ENCODE assay signal across 32 cellular contexts in genomic region chr6:33947047-33947446, GRCh38.
"Had no signal": no experiment of that assay in that cellular context is flagged by ENCODE, and none has a peak within 500 bp of the region (broad histone marks: within the 10 kb centered on the region; RNA-seq: fewer than 3 reads in every experiment).

No MANE protein-coding gene starts in this region.

- H3K4me1 ChIP-seq: left ventricle myocardium inferior had no signal

- DNase-seq: activated CD4-positive, alpha-beta T cell treated with anti-CD3 and anti-CD28 coated beads for 48 hours; activated CD4-positive, alpha-beta T cell treated with anti-CD3 and anti-CD28 coated beads, Interleukin-2, amount 50 U/mL, for 48 hours; activated CD8-positive, alpha-beta memory T cell treated with anti-CD3 and anti-CD28 coated beads for 24 hours; activated CD8-positive, alpha-beta memory T cell treated with anti-CD3 and anti-CD28 coated beads, Interleukin-2, amount 50 U/mL, for 4 hours; activated naive CD4-positive, alpha-beta T cell treated with Interleukin-2 at 50 U/mL for 16 hours; activated T-cell treated with anti-CD3 and anti-CD28 coated beads, Interleukin-2, amount 50 U/mL, for 4 hours; anterior cingulate cortex; dermis blood vessel endothelial cell; effector CD4-positive, alpha-beta T cell; left ventricle myocardium inferior; mucosa of descending colon; stimulated activated CD4-positive, alpha-beta T cell treated with anti-CD3 and anti-CD28 coated beads, Interleukin-4, amount 100 ng/mL, for 24 hours; stimulated activated naive CD8-positive, alpha-beta T cell treated with anti-CD3 and anti-CD28 coated beads, Interleukin-15, amount 100 ng/mL, for 72 hours; substantia nigra; SW 1271; T1000; WERI-Rb-1 had no signal

- ATAC-seq: activated CD4-positive, CD25-positive, alpha-beta regulatory T cell treated with anti-CD3 and anti-CD28 coated beads, Interleukin-2, amount 50 U/mL, for 24 hours; activated T-cell treated with anti-CD3 and anti-CD28 coated beads, Interleukin-2, amount 50 U/mL, for 4 hours; mucosa of descending colon; sciatic nerve; stimulated activated memory B cell treated with anti-CD40 and anti-IgM and Interleukin-4, amounts not matched to agents 10 μg/mL and 1 μg/mL and 100 μg/mL, for 72 hours; stimulated activated naive CD8-positive, alpha-beta T cell treated with anti-CD3 and anti-CD28 coated beads, Interleukin-15, amount 100 ng/mL, for 72 hours had no signal

- H3K4me3 Mint-ChIP-seq: activated naive CD8-positive, alpha-beta T cell; activated T-cell treated with anti-CD3 and anti-CD28 coated beads, Interleukin-2, amount 50 U/mL, for 4 hours; central memory CD8-positive, alpha-beta T cell; neural crest cell; stimulated activated memory B cell treated with anti-CD40 and anti-IgM and Interleukin-4, amounts not matched to agents 10 μg/mL and 1 μg/mL and 100 μg/mL, for 72 hours; stimulated activated naive CD8-positive, alpha-beta T cell treated with anti-CD3 and anti-CD28 coated beads, Interleukin-15, amount 100 ng/mL, for 72 hours; T-helper 1 cell treated with Interleukin-12 subunit alpha and Interleukin-12 subunit beta and Interleukin-4 antibody, amounts not matched to agents 30 μg/mL and 1 μg/mL, for 36 hours; type B pancreatic cell had no signal

- H3K9me3 Mint-ChIP-seq: activated T-cell treated with anti-CD3 and anti-CD28 coated beads, Interleukin-2, amount 50 U/mL, for 4 hours; activated T-helper 2 cell treated with anti-CD3 and anti-CD28 coated beads, Interferon-gamma antibody, Interleukin-2, Interleukin-4, amounts not matched to agents 10 μg/mL and 5 μg/mL and 100 μg/mL, durations not matched to agents 14 hours and 24 hours and 36 hours; central memory CD8-positive, alpha-beta T cell; neural crest cell; stimulated activated memory B cell treated with anti-CD40 and anti-IgM and Interleukin-4, amounts not matched to agents 10 μg/mL and 1 μg/mL and 100 μg/mL, for 72 hours; stimulated activated naive CD8-positive, alpha-beta T cell treated with anti-CD3 and anti-CD28 coated beads, Interleukin-15, amount 100 ng/mL, for 72 hours; T-helper 1 cell treated with Interleukin-12 subunit alpha and Interleukin-12 subunit beta and Interleukin-4 antibody, amounts not matched to agents 30 μg/mL and 1 μg/mL, for 36 hours; type B pancreatic cell had no signal

- H3K9me3 ChIP-seq: left ventricle myocardium inferior, mucosa of descending colon had no signal

- H3K27ac Mint-ChIP-seq: activated naive CD8-positive, alpha-beta T cell; activated T-helper 2 cell treated with anti-CD3 and anti-CD28 coated beads, Interferon-gamma antibody, Interleukin-2, Interleukin-4, amounts not matched to agents 10 μg/mL and 5 μg/mL and 100 μg/mL, durations not matched to agents 14 hours and 24 hours and 36 hours; stimulated activated memory B cell treated with anti-CD40 and anti-IgM and Interleukin-4, amounts not matched to agents 10 μg/mL and 1 μg/mL and 100 μg/mL, for 72 hours; T-helper 1 cell treated with Interleukin-12 subunit alpha and Interleukin-12 subunit beta and Interleukin-4 antibody, amounts not matched to agents 30 μg/mL and 1 μg/mL, for 36 hours; type B pancreatic cell had no signal

- H3K36me3 Mint-ChIP-seq: activated naive CD8-positive, alpha-beta T cell; stimulated activated memory B cell treated with anti-CD40 and anti-IgM and Interleukin-4, amounts not matched to agents 10 μg/mL and 1 μg/mL and 100 μg/mL, for 72 hours; type B pancreatic cell had no signal

- FAIRE-seq: bronchial epithelial cell, colon, frontal cortex, islet of Langerhans had no signal

- H3K36me3 ChIP-seq: left ventricle myocardium inferior, WERI-Rb-1 had no signal

- H3K27ac ChIP-seq: left ventricle myocardium inferior, skin epidermis, WERI-Rb-1 had no signal

- H3K27me3 Mint-ChIP-seq: activated naive CD8-positive, alpha-beta T cell; stimulated activated naive CD8-positive, alpha-beta T cell treated with anti-CD3 and anti-CD28 coated beads, Interleukin-15, amount 100 ng/mL, for 72 hours; type B pancreatic cell had no signal

- H3K4me3 ChIP-seq: left ventricle myocardium inferior, lung, mucosa of descending colon, skin epidermis had no signal

- H3K4me1 Mint-ChIP-seq: central memory CD8-positive, alpha-beta T cell; neural crest cell; stimulated activated memory B cell treated with anti-CD40 and anti-IgM and Interleukin-4, amounts not matched to agents 10 μg/mL and 1 μg/mL and 100 μg/mL, for 72 hours; stimulated activated naive CD8-positive, alpha-beta T cell treated with anti-CD3 and anti-CD28 coated beads, Interleukin-15, amount 100 ng/mL, for 72 hours had no signal
